20 cellular contexts compared by ENCODE assay signal in the genomic region with DNA sequence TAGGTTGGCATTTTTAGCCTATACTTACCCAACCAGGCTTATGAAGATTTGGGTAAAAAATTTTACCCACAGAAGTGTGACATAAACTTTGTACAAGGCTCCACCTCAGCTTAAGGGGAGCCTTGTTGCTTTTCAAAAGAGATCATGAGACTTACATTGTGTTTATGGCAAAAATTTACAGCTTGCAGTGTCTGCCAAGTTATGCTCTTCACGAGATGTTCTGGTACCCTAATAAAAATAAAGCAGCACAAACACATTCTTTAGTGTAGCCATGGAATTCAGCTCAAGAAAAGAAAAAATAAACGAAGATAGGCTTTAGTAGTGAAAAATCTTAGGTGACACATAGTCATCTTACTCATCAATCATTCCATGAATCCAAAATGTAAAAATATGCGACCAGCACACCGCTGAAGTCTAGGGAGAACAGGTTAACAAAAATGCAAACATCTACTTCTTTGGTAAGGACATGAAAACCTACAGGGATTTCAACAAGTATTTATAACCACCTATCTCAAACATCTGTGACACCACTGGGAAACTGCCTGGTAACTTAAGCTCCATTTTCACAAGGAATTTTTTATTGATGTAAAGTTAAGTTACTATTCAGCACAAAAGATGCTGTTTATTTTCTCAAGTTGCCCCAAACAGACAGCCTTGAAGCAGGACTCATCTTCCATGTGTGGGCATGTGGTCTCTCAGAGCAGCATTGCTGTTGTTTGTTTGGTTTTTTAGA. TPM values are rescaled to one million over a fixed set of nuclear protein-coding genes. Genes with fewer than 3 reads are reported as not detected.
A peak's percentile ranks its signal among the peaks of the same experiment; 100 is the strongest.
DNase-seq lines count a peak whose midpoint lies in the region; ATAC-seq, FAIRE-seq and TF ChIP-seq lines count a peak whose summit lies in the region.
"Had no signal": no experiment of that assay in that cellular context is flagged by ENCODE, and none has a peak within 500 bp of the region (broad histone marks: within the 10 kb centered on the region; RNA-seq: fewer than 3 reads in every experiment).

No MANE protein-coding gene starts in this region.

- no peaks in the 10 kb centered on the region for H3K9me1 ChIP-seq in endothelial cell of umbilical vein (replicated peaks; ENCODE audit: control insufficient read depth, extremely low read depth, insufficient read depth, low read length)

- no peak for FAIRE-seq in endothelial cell of umbilical vein (lab: Jason Lieb, UNC)
- FAIRE-seq: K562, keratinocyte, small intestine had no signal

- no peak overlapping the region for H3K4me3 ChIP-seq in endothelial cell of umbilical vein (replicated peaks in 1 of 3; ENCODE audit: insufficient read depth in 1 of 3, low read depth in 1 of 3, low read length in 3 of 3)
- H3K4me3 ChIP-seq in vagina: no peak overlapping the region
- H3K4me3 ChIP-seq: K562 had no signal

- no peaks in the 10 kb centered on the region for H4K20me1 ChIP-seq in endothelial cell of umbilical vein (replicated peaks; ENCODE audit: control insufficient read depth, extremely low read depth, insufficient read depth, low read length)

- no peaks in the 10 kb centered on the region for H3K9me3 Mint-ChIP-seq in natural killer cell treated with Interleukin-12 subunit alpha and Interleukin-12 subunit beta and Interleukin-15 and Interleukin-18, amount 100 ng/mL, for 72 hours
- H3K9me3 Mint-ChIP-seq in natural killer cell (no peaks in the 10 kb centered on the region), nephron (no peaks in the 10 kb centered on the region)
- H3K9me3 Mint-ChIP-seq: activated naive CD8-positive, alpha-beta T cell treated with anti-CD3 and anti-CD28 coated beads, Interleukin-2, amount 50 U/mL, for 24 hours had no signal

- no peak for DNase-seq in natural killer cell treated with Interleukin-12 subunit alpha and Interleukin-12 subunit beta and Interleukin-15 and Interleukin-18, amount 100 ng/mL, for 72 hours (ENCODE audit: low spot score)
- no peak for DNase-seq in natural killer cell
- peak; percentile 22 for DNase-seq in endothelial cell of umbilical vein (ENCODE audit: low read depth, low spot score)
- no peak for DNase-seq in vagina (ENCODE audit: extremely low spot score in 2 of 2)
- no peak for DNase-seq in T-helper 2 cell
- DNase-seq: activated CD4-positive, alpha-beta T cell treated with anti-CD3 and anti-CD28 coated beads, Interleukin-2, amount 50 U/mL, for 1 hour; activated T-cell treated with anti-CD3 and anti-CD28 coated beads, Interleukin-2, amount 50 U/mL, for 1 hour; Caco-2; GF-D8; midbrain; NCI-H1417 treated with DMSO at 0.1 percent for 48 hours; occipital lobe; small intestine; stimulated activated naive CD4-positive, alpha-beta T cell had no signal

- TF ChIP-seq POLR2A in endothelial cell of umbilical vein (IDR thresholded peaks at IDR 0.05; ENCODE audit: low read depth, low read length): no peak
- TF ChIP-seq POLR2A in vagina (IDR thresholded peaks at IDR 0.05): no peak

- H3K9me3 ChIP-seq in endothelial cell of umbilical vein (replicated peaks; ENCODE audit: control insufficient read depth, insufficient read depth, low read length) (no peaks in the 10 kb centered on the region), vagina (no peaks in the 10 kb centered on the region)
- H3K9me3 ChIP-seq: Caco-2 had no signal

- CTCF ChIA-PET in endothelial cell of umbilical vein (lab: Charles Lee): interaction anchor here (0.9 to 2.5 kb wide), 7 partner anchors 10 to 369 kb away, joined by 3 to 9 read pairs (median 3); no protein-coding TSS in a partner anchor

- no peak overlapping the region for H3K9ac ChIP-seq in endothelial cell of umbilical vein (replicated peaks; ENCODE audit: extremely low read depth, insufficient read depth, low read length)

- no peak overlapping the region for H3K27ac ChIP-seq in endothelial cell of umbilical vein (ENCODE audit: insufficient read depth, low read depth, low read length)
- H3K27ac ChIP-seq in vagina: peak overlapping the region; percentile 83

- H3K4me3 Mint-ChIP-seq in natural killer cell treated with Interleukin-12 subunit alpha and Interleukin-12 subunit beta and Interleukin-15 and Interleukin-18, amount 100 ng/mL, for 72 hours: peak overlapping the region; percentile 46
- H3K4me3 Mint-ChIP-seq in natural killer cell (no peak overlapping the region), nephron (peak overlapping the region in 1 of 3 experiments; percentile 35)
- H3K4me3 Mint-ChIP-seq: activated naive CD8-positive, alpha-beta T cell treated with anti-CD3 and anti-CD28 coated beads, Interleukin-2, amount 50 U/mL, for 24 hours had no signal

- H3K27me3 Mint-ChIP-seq in natural killer cell treated with Interleukin-12 subunit alpha and Interleukin-12 subunit beta and Interleukin-15 and Interleukin-18, amount 100 ng/mL, for 72 hours: no peaks in the 10 kb centered on the region
- H3K27me3 Mint-ChIP-seq in natural killer cell (ENCODE audit: low read depth in 2 of 2) (no peaks in the 10 kb centered on the region), nephron (ENCODE audit: low read depth) (no peaks in the 10 kb centered on the region)
- H3K27me3 Mint-ChIP-seq: activated naive CD8-positive, alpha-beta T cell treated with anti-CD3 and anti-CD28 coated beads, Interleukin-2, amount 50 U/mL, for 24 hours had no signal

- no peak overlapping the region for H3K4me2 ChIP-seq in endothelial cell of umbilical vein (ENCODE audit: insufficient read depth, low read length)

- intact Hi-C loops in natural killer cell (cut with micrococcal nuclease) (loop anchor here (5.0 kb wide), 1 partner anchor 187 kb away; a partner anchor contains a TSS), endothelial cell of umbilical vein (cut with micrococcal nuclease) (no loop called here), vagina (cut with DNase I) (loop anchor here (10.0 kb wide), 1 partner anchor 50 kb away; a partner anchor contains a TSS)

- no peak overlapping the region for H2AFZ ChIP-seq in endothelial cell of umbilical vein (ENCODE audit: low read depth, low read length)

- H3K4me1 Mint-ChIP-seq in natural killer cell treated with Interleukin-12 subunit alpha and Interleukin-12 subunit beta and Interleukin-15 and Interleukin-18, amount 100 ng/mL, for 72 hours (ENCODE audit: low read depth in 2 of 2): peaks cover 44 to 47% of the 10 kb centered on the region in 2 donors
- H3K4me1 Mint-ChIP-seq in natural killer cell (peaks cover 18 to 39% of the 10 kb centered on the region in 2 donors), nephron (peaks cover 53% of the 10 kb centered on the region)

- dilution Hi-C loops in endothelial cell of umbilical vein (cut with MboI; ENCODE audit: extremely low pct_ligation_motif_present, low sequenced_read_pairs): no loop called here

- H3K27ac Mint-ChIP-seq in natural killer cell treated with Interleukin-12 subunit alpha and Interleukin-12 subunit beta and Interleukin-15 and Interleukin-18, amount 100 ng/mL, for 72 hours: peak overlapping the region; percentile 62 to 84
- peak overlapping the region in 1 of 2 donors; percentile 70 for H3K27ac Mint-ChIP-seq in natural killer cell
- H3K27ac Mint-ChIP-seq in nephron: peak overlapping the region; percentile 62 to 87 (median 70)

- H3K79me2 ChIP-seq in endothelial cell of umbilical vein (ENCODE audit: control insufficient read depth, insufficient read depth, low read length): no peaks in the 10 kb centered on the region

- no peak for TF ChIP-seq CTCF in natural killer cell (IDR thresholded peaks at IDR 0.05)
- no peak for TF ChIP-seq CTCF in endothelial cell of umbilical vein (IDR thresholded peaks at IDR 0.05; ENCODE audit: extremely low read depth in 1 of 2, insufficient read depth in 1 of 2, low read depth in 1 of 2, low read length in 2 of 2)
- no peak for TF ChIP-seq CTCF in nephron (IDR thresholded peaks at IDR 0.05; ENCODE audit: unreplicated experiment in 3 of 3)
- TF ChIP-seq CTCF in vagina (IDR thresholded peaks at IDR 0.05): no peak

- no peaks in the 10 kb centered on the region for H3K36me3 Mint-ChIP-seq in natural killer cell treated with Interleukin-12 subunit alpha and Interleukin-12 subunit beta and Interleukin-15 and Interleukin-18, amount 100 ng/mL, for 72 hours
- no peaks in the 10 kb centered on the region for H3K36me3 Mint-ChIP-seq in natural killer cell
- no peaks in the 10 kb centered on the region for H3K36me3 Mint-ChIP-seq in nephron (ENCODE audit: low read depth)

- H3K27me3 ChIP-seq in endothelial cell of umbilical vein (ENCODE audit: control insufficient read depth in 2 of 2, insufficient read depth in 2 of 2, low read length in 2 of 2) (no peaks in the 10 kb centered on the region), vagina (no peaks in the 10 kb centered on the region)

- no peak for ATAC-seq in natural killer cell treated with Interleukin-12 subunit alpha and Interleukin-12 subunit beta and Interleukin-15 and Interleukin-18, amount 100 ng/mL, for 72 hours
- ATAC-seq in natural killer cell (no peak), GM19351 (IDR thresholded peaks at IDR 0.05; ENCODE audit: unreplicated experiment) (no peak), GM21390 (IDR thresholded peaks at IDR 0.05; ENCODE audit: unreplicated experiment) (no peak)
- ATAC-seq: K562 had no signal

- H3K4me1 ChIP-seq in endothelial cell of umbilical vein (ENCODE audit: control insufficient read depth, extremely low read depth, insufficient read depth, low read length) (peaks cover 34% of the 10 kb centered on the region), vagina (peaks cover 70% of the 10 kb centered on the region)

- H3K36me3 ChIP-seq in endothelial cell of umbilical vein (ENCODE audit: control insufficient read depth in 2 of 2, extremely low read depth in 1 of 2, insufficient read depth in 2 of 2, low read length in 2 of 2) (no peaks in the 10 kb centered on the region), vagina (no peaks in the 10 kb centered on the region)

- no TSS peak for BruUV-seq in endothelial cell of umbilical vein (replicated peaks; lab: Mats Ljungman, UMichigan)

- POLR2A ChIA-PET in endothelial cell of umbilical vein (lab: Charles Lee): no interaction called here

RNA-seq across cellular contexts. Expression of a gene that starts 32.9 kb away (rescaled TPM):
- total RNA-seq in natural killer cell treated with Interleukin-12 subunit alpha and Interleukin-12 subunit beta and Interleukin-15 and Interleukin-18, amount 100 ng/mL, for 72 hours: 10 to 100 TPM; 14.9 to 16.6 TPM
- total RNA-seq in natural killer cell: 10 to 100 TPM; 24.7 to 28.7 (median 25.0) TPM
- total RNA-seq in endothelial cell of umbilical vein: 7.9 and 13.9 TPM in 2 replicates
- 16.1 and 19.2 TPM in 2 replicates for polyA plus RNA-seq in endothelial cell of umbilical vein
- polyA plus RNA-seq in endothelial cell of umbilical vein (2011; cell fraction: cytosol; rRNA removed): 15.7 and 15.9 TPM in 2 replicates
- 11.9 and 15.9 TPM in 2 replicates for polyA plus RNA-seq in endothelial cell of umbilical vein (2011; cell fraction: nucleus; rRNA removed)
- 9.0 and 9.6 TPM in 2 replicates for polyA plus RNA-seq in endothelial cell of umbilical vein (2012)
- polyA minus RNA-seq in endothelial cell of umbilical vein: 8.3 and 15.5 TPM in 2 replicates
- polyA minus RNA-seq in endothelial cell of umbilical vein (2011; cell fraction: cytosol; rRNA and poly(A)+ RNA removed): 6.1 TPM
- polyA minus RNA-seq in endothelial cell of umbilical vein (2011; cell fraction: nucleus; rRNA and poly(A)+ RNA removed): 10.9 and 17.3 TPM in 2 replicates
- total RNA-seq in vagina: 31.4 TPM

RNA-seq across cellular contexts. Expression of a gene that starts 33.0 kb away (rescaled TPM):
- total RNA-seq in natural killer cell treated with Interleukin-12 subunit alpha and Interleukin-12 subunit beta and Interleukin-15 and Interleukin-18, amount 100 ng/mL, for 72 hours: 10 to 100 TPM; 14.2 to 15.4 TPM
- total RNA-seq in natural killer cell (1 to 10 TPM; 4.2 to 5.6 (median 5.4) TPM), endothelial cell of umbilical vein (5.3 and 5.4 TPM in 2 replicates), vagina (5.6 TPM)
- 2.1 and 2.5 TPM in 2 replicates for polyA plus RNA-seq in endothelial cell of umbilical vein
- polyA plus RNA-seq in endothelial cell of umbilical vein (2011; cell fraction: cytosol; rRNA removed): 2.5 TPM in 2 replicates
- 2.1 and 2.6 TPM in 2 replicates for polyA plus RNA-seq in endothelial cell of umbilical vein (2011; cell fraction: nucleus; rRNA removed)
- polyA plus RNA-seq in endothelial cell of umbilical vein (2012): 3.6 and 4.0 TPM in 2 replicates
- polyA minus RNA-seq in endothelial cell of umbilical vein: 2.1 and 2.4 TPM in 2 replicates
- 11.7 TPM for polyA minus RNA-seq in endothelial cell of umbilical vein (2011; cell fraction: cytosol; rRNA and poly(A)+ RNA removed)
- polyA minus RNA-seq in endothelial cell of umbilical vein (2011; cell fraction: nucleus; rRNA and poly(A)+ RNA removed): 4.0 and 4.7 TPM in 2 replicates

RNA-seq across cellular contexts. Expression of a gene that starts 51.7 kb away (rescaled TPM):
- total RNA-seq in natural killer cell treated with Interleukin-12 subunit alpha and Interleukin-12 subunit beta and Interleukin-15 and Interleukin-18, amount 100 ng/mL, for 72 hours: 1 to 10 TPM; 2.3 to 7.3 TPM
- total RNA-seq in natural killer cell: 10 to 100 TPM; 12.4 to 16.7 (median 15.4) TPM
- 9.7 and 14.2 TPM in 2 replicates for total RNA-seq in endothelial cell of umbilical vein
- 1.6 and 2.6 TPM in 2 replicates for polyA plus RNA-seq in endothelial cell of umbilical vein
- polyA plus RNA-seq in endothelial cell of umbilical vein (2011; cell fraction: cytosol; rRNA removed): 2.0 and 2.9 TPM in 2 replicates
- 3.6 and 3.8 TPM in 2 replicates for polyA plus RNA-seq in endothelial cell of umbilical vein (2011; cell fraction: nucleus; rRNA removed)
- polyA plus RNA-seq in endothelial cell of umbilical vein (2012): 4.2 and 9.2 TPM in 2 replicates
- polyA minus RNA-seq in endothelial cell of umbilical vein: 4.1 and 15.8 TPM in 2 replicates
- polyA minus RNA-seq in endothelial cell of umbilical vein (2011; cell fraction: cytosol; rRNA and poly(A)+ RNA removed): 4.8 TPM
- 8.3 and 19.3 TPM in 2 replicates for polyA minus RNA-seq in endothelial cell of umbilical vein (2011; cell fraction: nucleus; rRNA and poly(A)+ RNA removed)
- total RNA-seq in vagina: 30.7 TPM
